ENCODE assay signal across 30 cellular contexts in genomic region chr11:71309611-71310010, GRCh38. TPM values are rescaled to one million over a fixed set of nuclear protein-coding genes. Genes with fewer than 3 reads are reported as not detected.
DNase-seq lines count a peak whose midpoint lies in the region; ATAC-seq and TF ChIP-seq lines count a peak whose summit lies in the region.
"Had no signal": no experiment of that assay in that cellular context is flagged by ENCODE, and none has a peak within 500 bp of the region (broad histone marks: within the 10 kb centered on the region; RNA-seq: fewer than 3 reads in every experiment).

No MANE protein-coding gene starts in this region.

- no peak for TF ChIP-seq CTCF in type B pancreatic cell (conservative IDR thresholded peaks at IDR 0.05)

- no peaks in the 10 kb centered on the region for H3K27me3 ChIP-seq in effector memory CD4-positive, alpha-beta T cell (replicated peaks; ENCODE audit: control insufficient read depth, insufficient read depth, low read length, poor library complexity, severe bottlenecking)
- H3K27me3 ChIP-seq: ascending aorta, BE2C, ovary, vagina had no signal

- H3K4me3 Mint-ChIP-seq in type B pancreatic cell: no peak overlapping the region
- H3K4me3 Mint-ChIP-seq: activated CD8-positive, alpha-beta T cell treated with anti-CD3 and anti-CD28 coated beads for 36 hours; activated naive CD8-positive, alpha-beta T cell treated with anti-CD3 and anti-CD28 coated beads, Interleukin-2, amount 10 ng/mL, durations not matched to agents 7 days and 5 days; naive thymus-derived CD8-positive, alpha-beta T cell had no signal

- H3K36me3 ChIP-seq in effector memory CD4-positive, alpha-beta T cell (ENCODE audit: control insufficient read depth, insufficient read depth, low read length): no peaks in the 10 kb centered on the region
- H3K36me3 ChIP-seq: ascending aorta, BE2C, gastroesophageal sphincter, ovary, vagina had no signal

- H3K27ac Mint-ChIP-seq in type B pancreatic cell: no peak overlapping the region
- H3K27ac Mint-ChIP-seq: activated CD8-positive, alpha-beta T cell treated with anti-CD3 and anti-CD28 coated beads for 36 hours; activated naive CD8-positive, alpha-beta T cell treated with anti-CD3 and anti-CD28 coated beads, Interleukin-2, amount 10 ng/mL, durations not matched to agents 7 days and 5 days; naive thymus-derived CD8-positive, alpha-beta T cell had no signal

- DNase-seq in activated effector memory CD4-positive, alpha-beta T cell treated with anti-CD3 and anti-CD28 coated beads, Interleukin-2, amount 50 U/mL, for 16 hours: peak; percentile 2
- DNase-seq in activated effector memory CD4-positive, alpha-beta T cell treated with Interleukin-2 at 50 U/mL for 16 hours: no peak
- DNase-seq in SK-MEL-5 (ENCODE audit: low read depth, low spot score) (peak; percentile 45), islet precursor cell (peak; percentile 23), type B pancreatic cell (ENCODE audit: extremely low spot score, unreplicated experiment) (peak; percentile 40), 8988T (no peak)
- no peak for DNase-seq in effector memory CD4-positive, alpha-beta T cell
- DNase-seq: activated CD4-positive, CD25-positive, alpha-beta regulatory T cell treated with anti-CD3 and anti-CD28 coated beads, Interleukin-2, amount 50 U/mL, for 72 hours; activated CD8-positive, alpha-beta T cell treated with anti-CD3 and anti-CD28 coated beads for 36 hours; activated naive CD8-positive, alpha-beta T cell treated with anti-CD3 and anti-CD28 coated beads, Interleukin-2, amount 10 ng/mL, durations not matched to agents 7 days and 5 days; activated T-cell treated with anti-CD3 and anti-CD28 coated beads for 4 hours; BE2C; caudate nucleus; dermis blood vessel endothelial cell; DMS153; H7; hypothalamus; KBM-7; naive thymus-derived CD8-positive, alpha-beta T cell; NCI-H2081; NCI-H226; retina; substantia nigra had no signal

- no peak overlapping the region for H3K27ac ChIP-seq in effector memory CD4-positive, alpha-beta T cell (ENCODE audit: insufficient read depth, low read length, poor library complexity, severe bottlenecking)
- H3K27ac ChIP-seq: ascending aorta, gastroesophageal sphincter, ovary, SK-N-MC, vagina had no signal

- H3K4me3 ChIP-seq in effector memory CD4-positive, alpha-beta T cell (ENCODE audit: insufficient read depth, low read depth, low read length, poor library complexity, severe bottlenecking): no peak overlapping the region
- H3K4me3 ChIP-seq: ascending aorta, gastroesophageal sphincter, ovary, SK-N-MC, vagina had no signal

- in situ Hi-C loops in SK-MEL-5 (cut with HindIII; ENCODE audit: low pct_unique_long_range_greater_than_20kb, low sequenced_read_pairs): loop anchor here (10.0 kb wide), 1 partner anchor 95 kb away; no protein-coding TSS in a partner anchor

- no peak for ATAC-seq in HG02852 (IDR thresholded peaks at IDR 0.05; ENCODE audit: unreplicated experiment)
- ATAC-seq: activated CD8-positive, alpha-beta T cell treated with anti-CD3 and anti-CD28 coated beads for 36 hours; gastroesophageal sphincter; naive thymus-derived CD8-positive, alpha-beta T cell had no signal

- H3K9me3 Mint-ChIP-seq in type B pancreatic cell: no peaks in the 10 kb centered on the region
- H3K9me3 Mint-ChIP-seq: activated CD8-positive, alpha-beta T cell treated with anti-CD3 and anti-CD28 coated beads for 36 hours; activated naive CD8-positive, alpha-beta T cell treated with anti-CD3 and anti-CD28 coated beads, Interleukin-2, amount 10 ng/mL, durations not matched to agents 7 days and 5 days; naive thymus-derived CD8-positive, alpha-beta T cell had no signal

- H3K4me1 Mint-ChIP-seq in type B pancreatic cell (ENCODE audit: unreplicated experiment): peaks cover 7% of the 10 kb centered on the region
- H3K4me1 Mint-ChIP-seq: activated naive CD8-positive, alpha-beta T cell treated with anti-CD3 and anti-CD28 coated beads, Interleukin-2, amount 10 ng/mL, durations not matched to agents 7 days and 5 days; naive thymus-derived CD8-positive, alpha-beta T cell had no signal

- H3K4me1 ChIP-seq in effector memory CD4-positive, alpha-beta T cell (ENCODE audit: control insufficient read depth, insufficient read depth, low read length, poor library complexity, severe bottlenecking): no peaks in the 10 kb centered on the region
- H3K4me1 ChIP-seq: ascending aorta, BE2C, gastroesophageal sphincter, vagina had no signal

- H3K9me3 ChIP-seq in effector memory CD4-positive, alpha-beta T cell (ENCODE audit: control insufficient read depth, low read length): no peaks in the 10 kb centered on the region
- H3K9me3 ChIP-seq: ascending aorta, BE2C, ovary, vagina had no signal

- H3K36me3 Mint-ChIP-seq in type B pancreatic cell: no peaks in the 10 kb centered on the region
- H3K36me3 Mint-ChIP-seq: activated naive CD8-positive, alpha-beta T cell treated with anti-CD3 and anti-CD28 coated beads, Interleukin-2, amount 10 ng/mL, durations not matched to agents 7 days and 5 days; naive thymus-derived CD8-positive, alpha-beta T cell had no signal

- H3K27me3 Mint-ChIP-seq in type B pancreatic cell: peaks cover 3% of the 10 kb centered on the region

RNA-seq across cellular contexts. Expression of gene SHANK2, which starts 57.2 kb away (rescaled TPM):
- total RNA-seq in SK-MEL-5 (2014; rRNA removed; shearing (Covaris generic)): 0.13 and 0.21 TPM in 2 replicates
- polyA plus RNA-seq in SK-MEL-5 (2015; cell fraction: cytosol; rRNA removed): 0.35 and 1.7 TPM in 2 replicates
- polyA plus RNA-seq in SK-MEL-5 (2015; cell fraction: nucleus; rRNA removed): 0.16 and 0.58 TPM in 2 replicates
- total RNA-seq in type B pancreatic cell (ENCODE audit: low replicate concordance): 25.9 and 49.4 TPM in 2 replicates
- total RNA-seq: activated CD8-positive, alpha-beta T cell treated with anti-CD3 and anti-CD28 coated beads for 36 hours; activated naive CD8-positive, alpha-beta T cell treated with anti-CD3 and anti-CD28 coated beads, Interleukin-2, amount 10 ng/mL, durations not matched to agents 7 days and 5 days; naive thymus-derived CD8-positive, alpha-beta T cell; T-helper 1 cell treated with Interleukin-12 subunit alpha and Interleukin-12 subunit beta and Interleukin-4 antibody, amounts not matched to agents 30 ng/mL and 1 ng/mL, for 36 hours had no signal
- polyA plus RNA-seq: naive thymus-derived CD8-positive, alpha-beta T cell had no signal

Comparison
In these comparisons a context has a peak if more than half of its experiments do, and no peak if none do; other contexts are left out.
1. DNase-seq: peak in activated effector memory CD4-positive, alpha-beta T cell treated with anti-CD3 and anti-CD28 coated beads, Interleukin-2, amount 50 U/mL, for 16 hours (single experiment), SK-MEL-5 (single experiment), islet precursor cell (single experiment) and type B pancreatic cell (single experiment); none in activated effector memory CD4-positive, alpha-beta T cell treated with Interleukin-2 at 50 U/mL for 16 hours (single experiment), effector memory CD4-positive, alpha-beta T cell (0 of 3) and 8988T (single experiment).
2. RNA of gene SHANK2, which starts 57.2 kb away (total RNA-seq): 25.9 to 49.4 TPM in type B pancreatic cell; 0.13 to 0.21 TPM in SK-MEL-5; every median in the first group is over 10 times any median in the second.